ENCODE assay signal across 26 cellular contexts in genomic region chrX:107750263-107750662, GRCh38. TPM values are rescaled to one million over a fixed set of nuclear protein-coding genes. Genes with fewer than 3 reads are reported as not detected.
DNase-seq lines count a peak whose midpoint lies in the region; ATAC-seq, FAIRE-seq and TF ChIP-seq lines count a peak whose summit lies in the region.
"Had no signal": no experiment of that assay in that cellular context is flagged by ENCODE, and none has a peak within 500 bp of the region (broad histone marks: within the 10 kb centered on the region; RNA-seq: fewer than 3 reads in every experiment).

No MANE protein-coding gene starts in this region.

- TF ChIP-seq CTCF in WTC11 (IDR thresholded peaks at IDR 0.05) = no peak
- no peak for TF ChIP-seq CTCF in gastrocnemius medialis (IDR thresholded peaks at IDR 0.05 in 4 of 5, conservative IDR thresholded peaks at IDR 0.05 in 1 of 5)

- no peaks in the 10 kb centered on the region; the same call in none of the 2 replicates for H3K27me3 Mint-ChIP-seq in WTC11 (ENCODE audit: low read depth)

- H3K27me3 ChIP-seq in H7 (ENCODE audit: control insufficient read depth, insufficient read depth, low read length) (no peaks in the 10 kb centered on the region), gastrocnemius medialis (no peaks in the 10 kb centered on the region)
- H3K27me3 ChIP-seq: SJSA1 had no signal

- H3K4me3 Mint-ChIP-seq in WTC11 = no peak overlapping the region

- no peak overlapping the region for H3K27ac Mint-ChIP-seq in WTC11

- H3K36me3 ChIP-seq in H7 (replicated peaks; ENCODE audit: control insufficient read depth, insufficient read depth, low read length) (no peaks in the 10 kb centered on the region), gastrocnemius medialis (no peaks in the 10 kb centered on the region)
- H3K36me3 ChIP-seq: SJSA1 had no signal

- no peak for TF ChIP-seq POLR2A in gastrocnemius medialis (IDR thresholded peaks at IDR 0.05)

- FAIRE-seq in frontal cortex (lab: Jason Lieb, UNC) = no peak

- POLR2A ChIA-PET in WTC11 (lab: Charles Lee) = interaction anchor here (1.4 kb wide), 1 partner anchor 9 kb away, joined by 6 read pairs; no protein-coding TSS in a partner anchor

- ATAC-seq in WTC11 (peak; percentile 79), gastrocnemius medialis (no peak)
- ATAC-seq: HCT116, PC-3, Right ventricle myocardium inferior had no signal

- DNase-seq in H7 (peak; percentile 55), WTC11 (ENCODE audit: low spot score) (no peak), iPS-NIHi7 (ENCODE audit: extremely low spot score) (peak; percentile 45), gastrocnemius medialis (no peak), NCI-H82 treated with DMSO at 0.1 percent for 48 hours (lab: John Stamatoyannopoulos, UW; ENCODE audit: unreplicated experiment) (no peak), posterior vena cava (ENCODE audit: low spot score) (no peak), frontal cortex (ENCODE audit: low spot score in 2 of 2) (no peak)
- DNase-seq: Calu3, DMS153, GM23248, KBM-7, NCI-H1105 treated with DMSO at 0.1 percent for 48 hours, NCI-H146, NCI-H1930, NCI-H2107, NCI-H524, NCI-H748 treated with DMSO at 0.1 percent for 48 hours, PC-3 had no signal

- H3K27ac ChIP-seq in gastrocnemius medialis = peak overlapping the region; percentile 87 to 96 (median 94)
- H3K27ac ChIP-seq: C4-2B, GM23248, SJSA1 had no signal

- H3K4me1 Mint-ChIP-seq in WTC11 = peaks cover 33% of the 10 kb centered on the region

- H3K36me3 Mint-ChIP-seq in WTC11 = no peaks in the 10 kb centered on the region

- intact Hi-C loops in gastrocnemius medialis (cut with DNase I; ENCODE audit: low total_unique reads) = no loop called here
- intact Hi-C loops in posterior vena cava (cut with DNase I) = no loop called here

- no peaks in the 10 kb centered on the region for H3K9me3 ChIP-seq in gastrocnemius medialis
- H3K9me3 ChIP-seq: SJSA1 had no signal

- peaks cover 52 to 70% of the 10 kb centered on the region in 2 donors for H3K4me1 ChIP-seq in gastrocnemius medialis

- CTCF ChIA-PET in WTC11 (lab: Charles Lee) = interaction anchor here (0.9 to 2.5 kb wide), 4 partner anchors 21 to 96 kb away, joined by 3 to 7 read pairs (median 6); partner anchors contain the start of gene TSC22D3

- in situ Hi-C loops in gastrocnemius medialis (cut with MboI; ENCODE audit: low sequenced_read_pairs in 4 of 4) = no loop called here

- H3K4me3 ChIP-seq in H7 (ENCODE audit: insufficient read depth, low read depth, low read length) (no peak overlapping the region), gastrocnemius medialis (no peak overlapping the region)
- H3K4me3 ChIP-seq: GM23248, SJSA1 had no signal

- no peaks in the 10 kb centered on the region for H3K9me3 Mint-ChIP-seq in WTC11

TF ChIP-seq in WTC11, 78 proteins besides CTCF, POLR2A, EP300 and RAD21:
- TF ChIP-seq RELA (CRISPR knock-in tag; IDR thresholded peaks at IDR 0.05; ENCODE audit: borderline replicate concordance) = no peak
- TF ChIP-seq, protein P1, sequence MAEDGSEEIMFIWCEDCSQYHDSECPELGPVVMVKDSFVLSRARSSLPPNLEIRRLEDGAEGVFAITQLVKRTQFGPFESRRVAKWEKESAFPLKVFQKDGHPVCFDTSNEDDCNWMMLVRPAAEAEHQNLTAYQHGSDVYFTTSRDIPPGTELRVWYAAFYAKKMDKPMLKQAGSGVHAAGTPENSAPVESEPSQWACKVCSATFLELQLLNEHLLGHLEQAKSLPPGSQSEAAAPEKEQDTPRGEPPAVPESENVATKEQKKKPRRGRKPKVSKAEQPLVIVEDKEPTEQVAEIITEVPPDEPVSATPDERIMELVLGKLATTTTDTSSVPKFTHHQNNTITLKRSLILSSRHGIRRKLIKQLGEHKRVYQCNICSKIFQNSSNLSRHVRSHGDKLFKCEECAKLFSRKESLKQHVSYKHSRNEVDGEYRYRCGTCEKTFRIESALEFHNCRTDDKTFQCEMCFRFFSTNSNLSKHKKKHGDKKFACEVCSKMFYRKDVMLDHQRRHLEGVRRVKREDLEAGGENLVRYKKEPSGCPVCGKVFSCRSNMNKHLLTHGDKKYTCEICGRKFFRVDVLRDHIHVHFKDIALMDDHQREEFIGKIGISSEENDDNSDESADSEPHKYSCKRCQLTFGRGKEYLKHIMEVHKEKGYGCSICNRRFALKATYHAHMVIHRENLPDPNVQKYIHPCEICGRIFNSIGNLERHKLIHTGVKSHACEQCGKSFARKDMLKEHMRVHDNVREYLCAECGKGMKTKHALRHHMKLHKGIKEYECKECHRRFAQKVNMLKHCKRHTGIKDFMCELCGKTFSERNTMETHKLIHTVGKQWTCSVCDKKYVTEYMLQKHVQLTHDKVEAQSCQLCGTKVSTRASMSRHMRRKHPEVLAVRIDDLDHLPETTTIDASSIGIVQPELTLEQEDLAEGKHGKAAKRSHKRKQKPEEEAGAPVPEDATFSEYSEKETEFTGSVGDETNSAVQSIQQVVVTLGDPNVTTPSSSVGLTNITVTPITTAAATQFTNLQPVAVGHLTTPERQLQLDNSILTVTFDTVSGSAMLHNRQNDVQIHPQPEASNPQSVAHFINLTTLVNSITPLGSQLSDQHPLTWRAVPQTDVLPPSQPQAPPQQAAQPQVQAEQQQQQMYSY (CRISPR knock-in tag; IDR thresholded peaks at IDR 0.05) = no peak
TF ChIP-seq in WTC11: peak in this region for 0.

RNA-seq across cellular contexts. Expression of gene TSC22D3, which starts 25.3 kb away (rescaled TPM):
- 46.2 and 55.0 TPM in 2 replicates for total RNA-seq in H7 (2014; rRNA removed; shearing (Covaris generic))
- total RNA-seq in WTC11 (2021) (14.5 to 15.9 TPM (median 15.7 TPM) in 3 replicates), gastrocnemius medialis (1,000 to 10,000 TPM in 2 of 4 donors, 100 to 1,000 TPM in 2; 689 to 1,948 (median 1,054) TPM), posterior vena cava (100 to 1,000 TPM; 187 to 309 TPM), frontal cortex (46.5 TPM)
- total RNA-seq: G401 had no signal

RNA-seq across cellular contexts. Expression of gene NCBP2L, which starts 27.3 kb away (rescaled TPM):
- total RNA-seq in H7 (2014; rRNA removed; shearing (Covaris generic)) = not detected in 2 replicates
- total RNA-seq in WTC11 (2021) (0.20 TPM in 1 of 3 replicates, not detected in the others), gastrocnemius medialis (under 1 TPM in 1 of 4 donors, not detected in 3; 0.11 TPM), posterior vena cava (not detected), frontal cortex (not detected)
- total RNA-seq: A673, Calu3, Daoy, G401, GM23248, MCF 10A, PC-3, Right ventricle myocardium inferior, SJSA1 had no signal

Comparison
In these comparisons a context has a peak if more than half of its experiments do, and no peak if none do; other contexts are left out.
1. DNase-seq: peak in H7 (single experiment) and iPS-NIHi7 (single experiment); none in WTC11 (single experiment), gastrocnemius medialis (0 of 2), NCI-H82 treated with DMSO at 0.1 percent for 48 hours (single experiment), posterior vena cava (single experiment) and frontal cortex (0 of 2).